ENCODE assay signal across 19 cellular contexts in genomic region chr7:105377903-105378302, GRCh38. TPM values are rescaled to one million over a fixed set of nuclear protein-coding genes. Genes with fewer than 3 reads are reported as not detected.
DNase-seq lines count a peak whose midpoint lies in the region; ATAC-seq, FAIRE-seq and TF ChIP-seq lines count a peak whose summit lies in the region.
"Had no signal": no experiment of that assay in that cellular context is flagged by ENCODE, and none has a peak within 500 bp of the region (broad histone marks: within the 10 kb centered on the region; RNA-seq: fewer than 3 reads in every experiment).

No MANE protein-coding gene starts in this region.

- ATAC-seq in Panc1 = no peak
- no peak for ATAC-seq in GM12878
- no peak for ATAC-seq in HG02571 (IDR thresholded peaks at IDR 0.05; ENCODE audit: unreplicated experiment)
- ATAC-seq: A549 had no signal

- H3K4me3 ChIP-seq in Panc1 (ENCODE audit: low read depth in 2 of 2, low read length in 2 of 2) (no peak overlapping the region), GM12878 (no peak overlapping the region), colonic mucosa (no peak overlapping the region)
- H3K4me3 ChIP-seq: A549 had no signal

- H3K9ac ChIP-seq in GM12878 (ENCODE audit: control insufficient read depth, insufficient read depth, low read length) = no peak overlapping the region
- no peak overlapping the region for H3K9ac ChIP-seq in colonic mucosa (ENCODE audit: low read depth in 2 of 2, low read length in 2 of 2)

- H3K36me3 ChIP-seq in Panc1 (ENCODE audit: control insufficient read depth, insufficient read depth, low read length) (no peaks in the 10 kb centered on the region), GM12878 (ENCODE audit: control insufficient read depth in 2 of 2, insufficient read depth in 2 of 2, low read length in 1 of 2) (no peaks in the 10 kb centered on the region), colonic mucosa (no peaks in the 10 kb centered on the region)

- no peak overlapping the region for H3K4me3 Mint-ChIP-seq in neural crest cell
- H3K4me3 Mint-ChIP-seq: CD4-positive, alpha-beta T cell had no signal

- H3K79me2 ChIP-seq in GM12878 (ENCODE audit: control insufficient read depth, insufficient read depth, low read length) = no peaks in the 10 kb centered on the region; the same call in 1 of the 2 replicates

- POLR2A ChIA-PET in Panc1 (lab: Charles Lee) (no interaction called here), GM12878 (lab: Charles Lee) (interaction anchor here (1.9 kb wide), 1 partner anchor 10 kb away, joined by 7 read pairs; the partner anchor contains the start of gene SRPK2)

- no peak for TF ChIP-seq RAD21 in GM12878 (IDR thresholded peaks at IDR 0.05; ENCODE audit: insufficient read depth, low read depth, low read length)

- H3K9me3 Mint-ChIP-seq in neural crest cell = no peaks in the 10 kb centered on the region
- H3K9me3 Mint-ChIP-seq: CD4-positive, alpha-beta T cell had no signal

- no peaks in the 10 kb centered on the region for H4K20me1 ChIP-seq in GM12878 (ENCODE audit: control insufficient read depth, insufficient read depth)

- H3K9me3 ChIP-seq in Panc1 (ENCODE audit: control insufficient read depth, insufficient read depth, low read depth, low read length) (no peaks in the 10 kb centered on the region), GM12878 (replicated peaks; ENCODE audit: control insufficient read depth, insufficient read depth, low read length) (no peaks in the 10 kb centered on the region), colonic mucosa (no peaks in the 10 kb centered on the region)
- H3K9me3 ChIP-seq: A549 had no signal

- no peak overlapping the region for H3K4me2 ChIP-seq in GM12878 (ENCODE audit: control insufficient read depth, insufficient read depth)
- H3K4me2 ChIP-seq: A549 had no signal

- DNase-seq in ELF-1 (ENCODE audit: low read depth, low spot score) (peak; percentile 11), Panc1 (ENCODE audit: low read depth, low spot score) (no peak), GM12878 (ENCODE audit: low read depth, low spot score) (no peak), neural crest cell (ENCODE audit: low read depth, low spot score) (no peak), dermis blood vessel endothelial cell (no peak), colonic mucosa (no peak), KG1 (lab: John Stamatoyannopoulos, UW) (no peak)
- DNase-seq: AML-193; CD4-positive, alpha-beta T cell; DMS79 treated with DMSO at 0.1 percent for 48 hours; GOT3; H7; KBM-7 had no signal

- CTCF ChIA-PET in Panc1 (lab: Charles Lee) = no interaction called here
- CTCF ChIA-PET in GM12878 (lab: Yijun Ruan, JAX) = no interaction called here

- peaks cover 2% of the 10 kb centered on the region for H3K36me3 Mint-ChIP-seq in neural crest cell (ENCODE audit: low read depth)

- H3K27me3 ChIP-seq in Panc1 (ENCODE audit: control insufficient read depth, insufficient read depth, low read length) (no peaks in the 10 kb centered on the region), GM12878 (replicated peaks in 1 of 2; ENCODE audit: control insufficient read depth in 2 of 2, insufficient read depth in 2 of 2, low read length in 1 of 2) (no peaks in the 10 kb centered on the region), colonic mucosa (no peaks in the 10 kb centered on the region)

- H3K4me1 Mint-ChIP-seq in neural crest cell = peaks cover 4% of the 10 kb centered on the region

- H3K27ac ChIP-seq in Panc1 (ENCODE audit: low read length) = no peak overlapping the region
- no peak overlapping the region for H3K27ac ChIP-seq in GM12878 (ENCODE audit: control insufficient read depth, insufficient read depth)
- no peak overlapping the region for H3K27ac ChIP-seq in colonic mucosa
- H3K27ac ChIP-seq: 22Rv1, A549, C4-2B had no signal

- BruUV-seq in Panc1 (replicated peaks; lab: Mats Ljungman, UMichigan) = TSS peak; percentile 54
- TSS peak; percentile 47 for BruUV-seq in GM12878 (replicated peaks; lab: Mats Ljungman, UMichigan)

- WGBS in GM12878 (ENCODE audit: insufficient coverage, insufficient replicate concordance, low lambda C conversion rate, missing lambda C conversion rate) = 97% methylated on average over 3 of the region's 3 CpGs

- RAD21 ChIA-PET in GM12878 (lab: Charles Lee; ENCODE audit: unreplicated experiment) = no interaction called here

- TF ChIP-seq CTCF in Panc1 (IDR thresholded peaks at IDR 0.05) (no peak), GM12878 (IDR thresholded peaks at IDR 0.05 in 2 of 3, conservative IDR thresholded peaks at IDR 0.05 in 1 of 3; ENCODE audit: control insufficient read depth in 2 of 3, extremely low read depth in 1 of 3, insufficient read depth in 1 of 3, low read depth in 3 of 3, low read length in 3 of 3) (no peak), neural crest cell (conservative IDR thresholded peaks at IDR 0.05) (no peak), colonic mucosa (IDR thresholded peaks at IDR 0.05) (no peak)

- SMC1A ChIA-PET in GM12878 (lab: Charles Lee; ENCODE audit: uncharacterized antibody, unreplicated experiment) = interaction anchor here (1.0 to 1.1 kb wide), 3 partner anchors 9 to 32 kb away, joined by 3 read pairs; no protein-coding TSS in a partner anchor

- FAIRE-seq in GM12878 (lab: Jason Lieb, UNC) = no peak
- FAIRE-seq: A549, GM12891, GM19239 had no signal

- TF ChIP-seq POLR2A in GM12878 (IDR thresholded peaks at IDR 0.05; ENCODE audit: low read depth, low read length) = no peak

- no peak overlapping the region for H2AFZ ChIP-seq in GM12878 (ENCODE audit: control insufficient read depth, low read depth, low read length)

- in situ Hi-C loops in Panc1 (cut with HindIII; ENCODE audit: low pct_unique_long_range_greater_than_20kb, low sequenced_read_pairs) = no loop called here
- in situ Hi-C loops in GM12878 (cut with MboI) = no loop called here

- H3K4me1 ChIP-seq in Panc1 (ENCODE audit: control insufficient read depth, insufficient read depth, low read length) = no peaks in the 10 kb centered on the region
- H3K4me1 ChIP-seq in GM12878 (ENCODE audit: control insufficient read depth, insufficient read depth, low read length) = no peaks in the 10 kb centered on the region
- H3K4me1 ChIP-seq in colonic mucosa = no peaks in the 10 kb centered on the region

- no peaks in the 10 kb centered on the region for H3K27me3 Mint-ChIP-seq in neural crest cell (ENCODE audit: low read depth)
- H3K27me3 Mint-ChIP-seq: CD4-positive, alpha-beta T cell had no signal

- peak overlapping the region; percentile 86 for H3K27ac Mint-ChIP-seq in neural crest cell (ENCODE audit: unreplicated experiment)

- no peak for TF ChIP-seq EP300 in GM12878 (IDR thresholded peaks at IDR 0.05; ENCODE audit: borderline replicate concordance in 1 of 2, control insufficient read depth in 1 of 2, low read depth in 2 of 2, low read length in 2 of 2)

- intact Hi-C loops in Panc1 (cut with micrococcal nuclease; ENCODE audit: unreplicated experiment) = no loop called here
- intact Hi-C loops in GM12878 (cut with micrococcal nuclease; ENCODE audit: unreplicated experiment) = no loop called here
- intact Hi-C loops in colonic mucosa (cut with DNase I) = no loop called here

TF ChIP-seq in GM12878, 131 proteins besides CTCF, POLR2A, EP300 and RAD21:
- TF ChIP-seq USF1 (IDR thresholded peaks at IDR 0.05; ENCODE audit: borderline replicate concordance, extremely low read length, insufficient read depth, low read depth, low read length) = no peak
- TF ChIP-seq MAX (IDR thresholded peaks at IDR 0.05; ENCODE audit: low read depth, low read length) = no peak
- TF ChIP-seq CHD4 (IDR thresholded peaks at IDR 0.05) = no peak

RNA-seq across cellular contexts. Expression of gene SRPK2, which starts 10.8 kb away (rescaled TPM):
- total RNA-seq in Panc1 (2021; ENCODE audit: unreplicated experiment) = 58.2 TPM
- polyA plus RNA-seq in Panc1 (2012; ENCODE audit: insufficient read length) = 29.6 TPM
- 88.2 and 88.5 TPM in 2 replicates for total RNA-seq in GM12878 (2013; cell fraction: nucleolus; rRNA removed)
- total RNA-seq in GM12878 (2014; rRNA removed) = 23.3 and 26.5 TPM in 2 replicates
- total RNA-seq in GM12878 (2014; rRNA removed; fragmentation: Illumina TruSeq; extraction: Trizol) = 26.6 and 26.7 TPM in 2 replicates
- total RNA-seq in GM12878 (2021) = 30.2 and 32.8 TPM in 2 replicates
- polyA plus RNA-seq in GM12878 (2011; ENCODE audit: low read depth) = 13.9 TPM
- 20.4 and 26.5 TPM in 2 replicates for polyA plus RNA-seq in GM12878 (2011; rRNA removed)
- polyA plus RNA-seq in GM12878 (2011; cell fraction: cytosol; rRNA removed) = 8.8 and 12.5 TPM in 2 replicates
- 12.7 and 18.8 TPM in 2 replicates for polyA plus RNA-seq in GM12878 (2011; cell fraction: nucleus; rRNA removed)
- polyA plus RNA-seq in GM12878 (2012) = 16.8 and 19.6 TPM in 2 replicates
- 25.4 and 25.7 TPM in 2 replicates for polyA plus RNA-seq in GM12878 (2014; fragmentation: Illumina TruSeq; extraction: Trizol)
- polyA plus RNA-seq in GM12878 (2014; fragmentation: Nextera tagmentation; extraction: Ambion mirVana) = 10 to 100 TPM; 14.2 to 21.5 TPM
- 12.4 and 13.2 TPM in 2 replicates for polyA plus RNA-seq in GM12878 (2014; rRNA removed)
- 10 to 100 TPM; 25.7 to 28.6 TPM for polyA plus RNA-seq in GM12878 (2016; fragmentation: Nextera tagmentation; extraction: Ambion mirVana)
- 22.7 and 27.8 TPM in 2 replicates for polyA minus RNA-seq in GM12878 (2011; rRNA and poly(A)+ RNA removed)
- 6.7 and 7.4 TPM in 2 replicates for polyA minus RNA-seq in GM12878 (2011; cell fraction: cytosol; rRNA and poly(A)+ RNA removed)
- polyA minus RNA-seq in GM12878 (2011; cell fraction: nucleus; rRNA and poly(A)+ RNA removed) = 19.2 and 25.5 TPM in 2 replicates
- 43.1 and 44.6 TPM in 2 replicates for total RNA-seq in neural crest cell
- total RNA-seq in dermis blood vessel endothelial cell = 59.2 and 97.9 TPM in 2 replicates
- total RNA-seq in colonic mucosa = 10 to 100 TPM; 25.0 to 30.1 TPM
